Comparison of ENCODE assay signal across 14 cellular contexts in genomic region chr6:5459346-5459745, GRCh38.
A peak's percentile ranks its signal among the peaks of the same experiment; 100 is the strongest.
DNase-seq lines count a peak whose midpoint lies in the region; ATAC-seq and TF ChIP-seq lines count a peak whose summit lies in the region.
"Had no signal": no experiment of that assay in that cellular context is flagged by ENCODE, and none has a peak within 500 bp of the region (broad histone marks: within the 10 kb centered on the region; RNA-seq: fewer than 3 reads in every experiment).

No MANE protein-coding gene starts in this region.

- no peak overlapping the region for H3K9ac ChIP-seq in PC-3 (ENCODE audit: low read length)
- H3K9ac ChIP-seq: BLaER1 treated with 17β-estradiol and CSF1 and Interleukin-3, amounts not matched to agents 10 nM and 100 nM had no signal

- peaks cover 2% of the 10 kb centered on the region for H3K9me3 Mint-ChIP-seq in neural crest cell
- H3K9me3 Mint-ChIP-seq: CD4-positive, CD25-positive, alpha-beta regulatory T cell; HFFc6 had no signal

- no peaks in the 10 kb centered on the region for H3F3A ChIP-seq in PC-3 (ENCODE audit: low read length, unreplicated experiment)

- H3K27me3 ChIP-seq in PC-3 (ENCODE audit: low read length) = no peaks in the 10 kb centered on the region
- H3K27me3 ChIP-seq: BLaER1 treated with 17β-estradiol and CSF1 and Interleukin-3, amounts not matched to agents 10 nM and 100 nM had no signal

- no peaks in the 10 kb centered on the region for H3K36me3 ChIP-seq in PC-3 (ENCODE audit: low read depth, low read length)

- intact Hi-C loops in PC-3 (cut with micrococcal nuclease) = no loop called here

- no peak overlapping the region for H2AFZ ChIP-seq in PC-3 (ENCODE audit: low read length)

- peak overlapping the region; percentile 81 for H3K27ac Mint-ChIP-seq in neural crest cell (ENCODE audit: unreplicated experiment)
- H3K27ac Mint-ChIP-seq: HFFc6 had no signal

- CTCF ChIA-PET in PC-3 (lab: Charles Lee) = no interaction called here

- peak overlapping the region; percentile 91 for H3K27ac ChIP-seq in PC-3 (ENCODE audit: low read length)
- H3K27ac ChIP-seq: BLaER1 treated with 17β-estradiol and CSF1 and Interleukin-3, amounts not matched to agents 10 nM and 100 nM had no signal

- H3K4me3 ChIP-seq in PC-3 (ENCODE audit: low read length) = no peak overlapping the region
- H3K4me3 ChIP-seq: BLaER1 treated with 17β-estradiol and CSF1 and Interleukin-3, amounts not matched to agents 10 nM and 100 nM had no signal

- peaks cover 34% of the 10 kb centered on the region for H3K4me1 Mint-ChIP-seq in neural crest cell

- no peaks in the 10 kb centered on the region for H4K20me1 ChIP-seq in PC-3 (ENCODE audit: low read length)

- no TSS peak for BruUV-seq in PC-3 (replicated peaks; lab: Mats Ljungman, UMichigan)

- H3K4me1 ChIP-seq in PC-3 (ENCODE audit: insufficient read depth, low read length) = peaks cover 33% of the 10 kb centered on the region
- H3K4me1 ChIP-seq: BLaER1 treated with 17β-estradiol and CSF1 and Interleukin-3, amounts not matched to agents 10 nM and 100 nM had no signal

- 0 out of 2 replicates have a peak overlapping the region, but pooled peaks have one; percentile 3 for H3K4me2 ChIP-seq in PC-3 (ENCODE audit: low read length)
- H3K4me2 ChIP-seq: BLaER1 treated with 17β-estradiol and CSF1 and Interleukin-3, amounts not matched to agents 10 nM and 100 nM had no signal

- H3K27me3 Mint-ChIP-seq in neural crest cell (ENCODE audit: low read depth) = no peaks in the 10 kb centered on the region
- H3K27me3 Mint-ChIP-seq: CD4-positive, CD25-positive, alpha-beta regulatory T cell had no signal

- peaks cover 2% of the 10 kb centered on the region for H3K36me3 Mint-ChIP-seq in neural crest cell (ENCODE audit: low read depth)

- H3K4me3 Mint-ChIP-seq in neural crest cell = no peak overlapping the region
- H3K4me3 Mint-ChIP-seq: CD4-positive, CD25-positive, alpha-beta regulatory T cell; HFFc6 had no signal

- DNase-seq in HT-29 (ENCODE audit: low spot score) (peak; percentile 26), PC-3 (no peak), astrocyte of the hippocampus (ENCODE audit: low read depth, low spot score) (peak; percentile 47), neural crest cell (ENCODE audit: low read depth, low spot score) (no peak), cerebellar nuclear complex (lab: John Stamatoyannopoulos, UW) (no peak), UCSD-AML1 (lab: John Stamatoyannopoulos, UW; ENCODE audit: unreplicated experiment) (no peak)
- DNase-seq: ACHN; CD4-positive, CD25-positive, alpha-beta regulatory T cell; DMS 273 treated with DMSO at 0.1 percent for 48 hours; HCEC 1CT; HFFc6 had no signal

- POLR2A ChIA-PET in PC-3 (lab: Charles Lee; ENCODE audit: unreplicated experiment) = no interaction called here

- ATAC-seq in PC-3 = no peak
- ATAC-seq in GM19455 (IDR thresholded peaks at IDR 0.05; ENCODE audit: unreplicated experiment) = no peak
- no peak for ATAC-seq in HG03378 (IDR thresholded peaks at IDR 0.05; ENCODE audit: unreplicated experiment)

- no peak for TF ChIP-seq CTCF in PC-3 (conservative IDR thresholded peaks at IDR 0.05; ENCODE audit: low read depth, low read length)
- no peak for TF ChIP-seq CTCF in neural crest cell (conservative IDR thresholded peaks at IDR 0.05)

- no peaks in the 10 kb centered on the region for H3K9me3 ChIP-seq in PC-3 (ENCODE audit: low read length)

- no peaks in the 10 kb centered on the region for H3K9me2 ChIP-seq in PC-3 (replicated peaks; ENCODE audit: low read length)

- no peaks in the 10 kb centered on the region for H3K79me2 ChIP-seq in PC-3 (ENCODE audit: low read length)

Comparison
In these comparisons a context has a peak if more than half of its experiments do, and no peak if none do; other contexts are left out.
1. DNase-seq: peak in HT-29 (single experiment) and astrocyte of the hippocampus (single experiment); none in PC-3 (single experiment), neural crest cell (single experiment), cerebellar nuclear complex (0 of 2) and UCSD-AML1 (single experiment).